Comparison of ENCODE assay signal across 1 cellular context in the genomic region with DNA sequence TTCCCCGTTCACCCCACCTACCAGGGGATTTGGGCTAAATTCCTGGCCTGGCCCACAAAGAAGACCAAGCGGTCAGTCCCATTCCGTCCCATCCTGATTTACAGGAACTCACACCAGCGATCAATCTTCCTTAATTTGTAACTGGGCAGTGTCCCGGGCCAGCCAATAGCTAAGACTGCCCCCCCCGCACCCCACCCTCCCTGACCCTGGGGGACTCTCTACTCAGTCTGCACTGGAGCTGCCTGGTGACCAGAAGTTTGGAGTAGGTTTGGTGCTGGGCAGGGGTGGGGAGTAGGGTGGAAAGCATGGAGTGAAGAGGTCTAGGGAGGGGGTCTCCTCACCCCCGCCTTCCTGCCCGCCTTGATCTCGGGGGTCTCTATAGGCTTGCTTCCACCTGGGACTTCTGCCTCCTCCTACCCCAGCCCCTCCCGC.
TF ChIP-seq lines count a peak whose summit lies in the region.

Gene SERPING1 (plus strand): TSS at position 225 of the 432 bp plus-strand sequence. CDS start 586 bp downstream, outside the sequence.

TF ChIP-seq in IMR-90, 13 proteins besides CTCF, POLR2A, EP300 and RAD21:
- TF ChIP-seq RFX5 (IDR thresholded peaks at IDR 0.05; ENCODE audit: low read depth, low read length): no peak
- TF ChIP-seq NFE2L2 (IDR thresholded peaks at IDR 0.05; ENCODE audit: low read depth, low read length): no peak
- TF ChIP-seq MXI1 (IDR thresholded peaks at IDR 0.05; ENCODE audit: borderline replicate concordance, low read depth, low read length): no peak
